Comparison of ENCODE assay signal across 9 cellular contexts in genomic region chr3:98038876-98039275, GRCh38. TPM values are rescaled to one million over a fixed set of nuclear protein-coding genes. Genes with fewer than 3 reads are reported as not detected.
DNase-seq lines count a peak whose midpoint lies in the region; ATAC-seq, FAIRE-seq and TF ChIP-seq lines count a peak whose summit lies in the region.
"Had no signal": no experiment of that assay in that cellular context is flagged by ENCODE, and none has a peak within 500 bp of the region (broad histone marks: within the 10 kb centered on the region; RNA-seq: fewer than 3 reads in every experiment).

No MANE protein-coding gene starts in this region.

- H3K9me2 ChIP-seq in OCI-LY1 (ENCODE audit: low read depth, low read length) = no peaks in the 10 kb centered on the region

- no peaks in the 10 kb centered on the region for H3K27me3 ChIP-seq in OCI-LY1 (ENCODE audit: insufficient read depth, low read length)
- no peaks in the 10 kb centered on the region for H3K27me3 ChIP-seq in iPS-18a (ENCODE audit: control insufficient read depth, insufficient read depth, low read length)
- no peaks in the 10 kb centered on the region for H3K27me3 ChIP-seq in ascending aorta

- H3K9me3 ChIP-seq in OCI-LY1 (ENCODE audit: low read length) (no peaks in the 10 kb centered on the region), iPS-18a (ENCODE audit: control insufficient read depth, low read depth, low read length) (no peaks in the 10 kb centered on the region), ascending aorta (peaks cover 0 to 6% of the 10 kb centered on the region in 2 donors)

- H3K9ac ChIP-seq in OCI-LY1 (ENCODE audit: low read length) (no peak overlapping the region), iPS-18a (ENCODE audit: low read length) (no peak overlapping the region)

- H4K20me1 ChIP-seq in OCI-LY1 (ENCODE audit: insufficient read depth, low read length) = no peaks in the 10 kb centered on the region

- H3K4me3 ChIP-seq in OCI-LY1 (ENCODE audit: low read depth, low read length, poor library complexity, severe bottlenecking) = no peak overlapping the region
- H3K4me3 ChIP-seq in iPS-18a (ENCODE audit: low read length) = peak overlapping the region; percentile 61
- no peak overlapping the region for H3K4me3 ChIP-seq in ascending aorta

- no peak for FAIRE-seq in D721Med (lab: Jason Lieb, UNC)

- H3K4me2 ChIP-seq in OCI-LY1 (ENCODE audit: low read length) = peak overlapping the region; percentile 55

- no peak overlapping the region for H3K27ac ChIP-seq in OCI-LY1 (ENCODE audit: low read depth, low read length, poor library complexity, severe bottlenecking)
- H3K27ac ChIP-seq in iPS-18a (ENCODE audit: low read length) = no peak overlapping the region
- H3K27ac ChIP-seq in ascending aorta = no peak overlapping the region

- no peak overlapping the region for H2AFZ ChIP-seq in OCI-LY1 (ENCODE audit: low read length)

- TF ChIP-seq CTCF in D721Med (IDR thresholded peaks at IDR 0.05; ENCODE audit: insufficient read depth, missing control alignments) = peak; percentile 0
- TF ChIP-seq CTCF in OCI-LY1 (IDR thresholded peaks at IDR 0.05; ENCODE audit: low read length) = no peak
- TF ChIP-seq CTCF in ascending aorta (IDR thresholded peaks at IDR 0.05) = no peak

- no peaks in the 10 kb centered on the region for H3F3A ChIP-seq in OCI-LY1 (ENCODE audit: insufficient read depth, low read length)

- H3K36me3 ChIP-seq in OCI-LY1 (ENCODE audit: insufficient read depth, low read length) = no peaks in the 10 kb centered on the region
- H3K36me3 ChIP-seq in iPS-18a (ENCODE audit: control insufficient read depth, low read depth, low read length) = no peaks in the 10 kb centered on the region
- no peaks in the 10 kb centered on the region for H3K36me3 ChIP-seq in ascending aorta

- DNase-seq in D721Med (ENCODE audit: insufficient read length, low spot score) (no peak), NCI-H2227 (lab: John Stamatoyannopoulos, UW; ENCODE audit: unreplicated experiment) (no peak), dermis blood vessel endothelial cell (no peak), ascending aorta (ENCODE audit: low spot score in 2 of 2) (no peak)

- H3K4me1 ChIP-seq in OCI-LY1 (ENCODE audit: insufficient read depth, low read length, severe bottlenecking) = peaks cover 5% of the 10 kb centered on the region
- no peaks in the 10 kb centered on the region for H3K4me1 ChIP-seq in iPS-18a (ENCODE audit: control insufficient read depth, low read depth, low read length)
- H3K4me1 ChIP-seq in ascending aorta = no peaks in the 10 kb centered on the region

- peak; percentile 12 for ATAC-seq in GM21515 (IDR thresholded peaks at IDR 0.05; ENCODE audit: unreplicated experiment)
- no peak for ATAC-seq in GM21786 (IDR thresholded peaks at IDR 0.05; ENCODE audit: unreplicated experiment)

- no peaks in the 10 kb centered on the region for H3K79me2 ChIP-seq in OCI-LY1 (ENCODE audit: insufficient read depth, low read length)

- intact Hi-C loops in ascending aorta (cut with DNase I) = no loop called here

RNA-seq across cellular contexts. Expression of gene GABRR3, which starts 3.8 kb away (rescaled TPM):
- total RNA-seq in dermis blood vessel endothelial cell (not detected in 2 replicates), ascending aorta (not detected)
- total RNA-seq: Daoy had no signal

RNA-seq across cellular contexts. Expression of gene OR5AC2, which starts 48.1 kb away (rescaled TPM):
- total RNA-seq in dermis blood vessel endothelial cell (not detected in 2 replicates), ascending aorta (not detected)
- total RNA-seq: Daoy had no signal
